ENCODE assay signal across 20 cellular contexts in genomic region chr2:45862843-45863242, GRCh38.
A peak's percentile ranks its signal among the peaks of the same experiment; 100 is the strongest.
DNase-seq lines count a peak whose midpoint lies in the region; ATAC-seq, FAIRE-seq and TF ChIP-seq lines count a peak whose summit lies in the region.
"Had no signal": no experiment of that assay in that cellular context is flagged by ENCODE, and none has a peak within 500 bp of the region (broad histone marks: within the 10 kb centered on the region; RNA-seq: fewer than 3 reads in every experiment).

No MANE protein-coding gene starts in this region.

- H2AFZ ChIP-seq in DND-41 (ENCODE audit: low read depth, low read length) = peak overlapping the region; percentile 3; the same call in 1 of the 2 replicates
- H2AFZ ChIP-seq in GM12878 (ENCODE audit: control insufficient read depth, low read depth, low read length) = no peak overlapping the region

- H4K20me1 ChIP-seq in BLaER1 = peaks cover 88% of the 10 kb centered on the region
- no peaks in the 10 kb centered on the region for H4K20me1 ChIP-seq in DND-41 (ENCODE audit: insufficient read depth, low read length)
- no peaks in the 10 kb centered on the region for H4K20me1 ChIP-seq in GM12878 (ENCODE audit: control insufficient read depth, insufficient read depth)

- no peak overlapping the region for H3K4me3 ChIP-seq in BLaER1
- H3K4me3 ChIP-seq in DND-41 (ENCODE audit: low read depth in 1 of 2, low read length in 2 of 2) = no peak overlapping the region
- H3K4me3 ChIP-seq in GM12878 = no peak overlapping the region
- H3K4me3 ChIP-seq: skin epidermis, stomach, transverse colon had no signal

- RAD21 ChIA-PET in GM12878 (lab: Charles Lee; ENCODE audit: unreplicated experiment) = interaction anchor here (0.8 to 1.7 kb wide), 3 partner anchors 10 to 210 kb away, joined by 3 to 6 read pairs (median 6); no protein-coding TSS in a partner anchor

- no peak for TF ChIP-seq EP300 in GM12878 (IDR thresholded peaks at IDR 0.05; ENCODE audit: borderline replicate concordance in 1 of 2, control insufficient read depth in 1 of 2, low read depth in 2 of 2, low read length in 2 of 2)

- CTCF ChIA-PET in GM12878 (lab: Yijun Ruan, JAX) = interaction anchor here (0.6 to 1.2 kb wide), 2 partner anchors 23 to 29 kb away, joined by 3 read pairs; no protein-coding TSS in a partner anchor

- intact Hi-C loops in GM12878 (cut with micrococcal nuclease; ENCODE audit: unreplicated experiment) = no loop called here

- no TSS peak for BruUV-seq in GM12878 (replicated peaks; lab: Mats Ljungman, UMichigan)

- TF ChIP-seq RAD21 in GM12878 (IDR thresholded peaks at IDR 0.05; ENCODE audit: insufficient read depth, low read depth, low read length) = no peak

- POLR2A ChIA-PET in GM12878 (lab: Charles Lee) = interaction anchor here (0.6 to 1.5 kb wide), 8 partner anchors 8 to 59 kb away, joined by 3 to 4 read pairs (median 3); no protein-coding TSS in a partner anchor

- H3K9ac ChIP-seq in BLaER1 (no peak overlapping the region), DND-41 (ENCODE audit: low read depth, low read length) (peak overlapping the region; percentile 25; the same call in 1 of the 2 replicates), GM12878 (ENCODE audit: control insufficient read depth, insufficient read depth, low read length) (no peak overlapping the region)

- H3K9me3 ChIP-seq in BLaER1 (no peaks in the 10 kb centered on the region), DND-41 (ENCODE audit: insufficient read depth, low read length, severe bottlenecking) (no peaks in the 10 kb centered on the region), GM12878 (replicated peaks; ENCODE audit: control insufficient read depth, insufficient read depth, low read length) (no peaks in the 10 kb centered on the region; the same call in 2 of the 3 replicates)
- H3K9me3 ChIP-seq: stomach, transverse colon had no signal

- H3K4me2 ChIP-seq in BLaER1 = peak overlapping the region; percentile 92
- peak overlapping the region; percentile 20; the same call in 1 of the 2 replicates for H3K4me2 ChIP-seq in DND-41 (ENCODE audit: insufficient read depth, low read length)
- no peak overlapping the region for H3K4me2 ChIP-seq in GM12878 (ENCODE audit: control insufficient read depth, insufficient read depth)

- H3K27ac ChIP-seq in BLaER1 (peak overlapping the region; percentile 49; the same call in 1 of the 2 replicates), DND-41 (ENCODE audit: low read length) (peak overlapping the region; percentile 70), GM12878 (ENCODE audit: control insufficient read depth, insufficient read depth) (no peak overlapping the region)
- H3K27ac ChIP-seq: skin epidermis, stomach, transverse colon had no signal

- WGBS in GM12878 (ENCODE audit: insufficient coverage, insufficient replicate concordance, low lambda C conversion rate, missing lambda C conversion rate) = 53% methylated on average over 2 of the region's 2 CpGs

- no peak for TF ChIP-seq POLR2A in GM12878 (IDR thresholded peaks at IDR 0.05; ENCODE audit: low read depth, low read length)

- DNase-seq in DND-41 (peak; percentile 78), OCI-M1 (lab: John Stamatoyannopoulos, UW) (peak; percentile 21), GM12878 (ENCODE audit: low read depth, low spot score) (no peak), NCI-H82 treated with DMSO at 0.1 percent for 48 hours (lab: John Stamatoyannopoulos, UW; ENCODE audit: unreplicated experiment) (no peak), NCI-H1694 treated with DMSO at 0.1 percent for 48 hours (lab: John Stamatoyannopoulos, UW) (no peak)
- DNase-seq: activated B cell treated with CpG ODN at 0.5 μM for 24 hours; activated gamma-delta T cell; amniotic stem cell; MM.1S; NCI-H187; PC-3; SHP77; stimulated activated CD4-positive, alpha-beta T cell treated with anti-CD3 and anti-CD28 coated beads, Interleukin-2, amount 100 ng/mL, for 48 hours; stomach; T-cell; transverse colon had no signal

- SMC1A ChIA-PET in GM12878 (lab: Charles Lee; ENCODE audit: uncharacterized antibody, unreplicated experiment) = interaction anchor here (0.9 to 9.7 kb wide), 7 partner anchors 9 to 40 kb away, joined by 3 to 124 read pairs (median 7); no protein-coding TSS in a partner anchor

- in situ Hi-C loops in GM12878 (cut with MboI) = no loop called here

- peaks cover 47% of the 10 kb centered on the region for H3K36me3 ChIP-seq in BLaER1
- no peaks in the 10 kb centered on the region for H3K36me3 ChIP-seq in DND-41 (ENCODE audit: insufficient read depth, low read length)
- H3K36me3 ChIP-seq in GM12878 (ENCODE audit: control insufficient read depth in 2 of 2, insufficient read depth in 2 of 2, low read length in 1 of 2) = no peaks in the 10 kb centered on the region; a peak in 1 of 4 replicates
- H3K36me3 ChIP-seq: stomach, transverse colon had no signal

- peaks cover 76% of the 10 kb centered on the region for H3K4me1 ChIP-seq in BLaER1
- H3K4me1 ChIP-seq in DND-41 (ENCODE audit: insufficient read depth, low read length) = peaks cover 53% of the 10 kb centered on the region
- peaks cover 35% of the 10 kb centered on the region for H3K4me1 ChIP-seq in GM12878 (ENCODE audit: control insufficient read depth, insufficient read depth, low read length)

- TF ChIP-seq CTCF in DND-41 (IDR thresholded peaks at IDR 0.05; ENCODE audit: borderline replicate concordance, extremely low read depth, low read length, poor library complexity, severe bottlenecking) (no peak), GM12878 (IDR thresholded peaks at IDR 0.05 in 2 of 3, conservative IDR thresholded peaks at IDR 0.05 in 1 of 3; ENCODE audit: control insufficient read depth in 2 of 3, extremely low read depth in 1 of 3, insufficient read depth in 1 of 3, low read depth in 3 of 3, low read length in 3 of 3) (no peak)

- H3K79me2 ChIP-seq in DND-41 (ENCODE audit: insufficient read depth, low read length) (no peaks in the 10 kb centered on the region; the same call in 1 of the 2 replicates), GM12878 (ENCODE audit: control insufficient read depth, insufficient read depth, low read length) (peaks cover 7% of the 10 kb centered on the region)

- ATAC-seq in DND-41 (ENCODE audit: insufficient read depth, low read depth) = peak; percentile 73
- no peak for ATAC-seq in GM12878
- no peak for ATAC-seq in HG03469 (IDR thresholded peaks at IDR 0.05; ENCODE audit: unreplicated experiment)
- ATAC-seq: HCT116, PC-3, T-cell had no signal

- H3K27me3 ChIP-seq in BLaER1 = no peaks in the 10 kb centered on the region
- H3K27me3 ChIP-seq in DND-41 (ENCODE audit: insufficient read depth, low read length, poor library complexity) = no peaks in the 10 kb centered on the region
- H3K27me3 ChIP-seq in GM12878 (replicated peaks in 1 of 2; ENCODE audit: control insufficient read depth in 2 of 2, insufficient read depth in 2 of 2, low read length in 1 of 2) = no peaks in the 10 kb centered on the region
- H3K27me3 ChIP-seq: stomach, transverse colon had no signal

- FAIRE-seq in GM12878 (lab: Jason Lieb, UNC) = no peak

TF ChIP-seq in GM12878, 131 proteins besides CTCF, POLR2A, EP300 and RAD21:
- TF ChIP-seq RELB (IDR thresholded peaks at IDR 0.05; ENCODE audit: low read depth) (no peak), NFXL1 (IDR thresholded peaks at IDR 0.05; ENCODE audit: borderline replicate concordance) (no peak), RUNX3 (IDR thresholded peaks at IDR 0.05; ENCODE audit: low read length) (peak; percentile 27; the same call in 1 of the 2 replicates), JUND (IDR thresholded peaks at IDR 0.05; ENCODE audit: low read depth, low read length) (no peak), ZNF207 (IDR thresholded peaks at IDR 0.05; ENCODE audit: borderline replicate concordance) (no peak), BMI1 (IDR thresholded peaks at IDR 0.05; ENCODE audit: borderline replicate concordance) (no peak), SMAD5 (IDR thresholded peaks at IDR 0.05; ENCODE audit: low read depth) (no peak), USF2 (IDR thresholded peaks at IDR 0.05; ENCODE audit: borderline replicate concordance, low read depth, low read length) (no peak)
TF ChIP-seq in GM12878: peak in this region for 1.

Comparison
In these comparisons a context has a peak if more than half of its experiments do, and no peak if none do; other contexts are left out.
1. DNase-seq: peak in DND-41 (single experiment) and OCI-M1 (single experiment); none in GM12878 (single experiment), NCI-H82 treated with DMSO at 0.1 percent for 48 hours (single experiment) and NCI-H1694 treated with DMSO at 0.1 percent for 48 hours (single experiment).